In genomic region chr9:33140406-33141360, GRCh38 we compare ENCODE assay signal across 10 cellular contexts. TPM values are rescaled to one million over a fixed set of nuclear protein-coding genes. Genes with fewer than 3 reads are reported as not detected.
DNase-seq lines count a peak whose midpoint lies in the region; ATAC-seq lines count a peak whose summit lies in the region.
"Had no signal": no experiment of that assay in that cellular context is flagged by ENCODE, and none has a peak within 500 bp of the region (broad histone marks: within the 10 kb centered on the region; RNA-seq: fewer than 3 reads in every experiment).

No MANE protein-coding gene starts in this region.

- WGBS in aorta, 2 donors: 44 to 46% methylated on average over 9 of the region's 9 CpGs

- DNase-seq in stimulated activated CD4-positive, alpha-beta T cell treated with anti-CD3 and anti-CD28 coated beads, Interleukin-15, amount 100 ng/mL, for 24 hours: peak; percentile 34
- DNase-seq in stimulated activated CD4-positive, alpha-beta T cell treated with anti-CD3 and anti-CD28 coated beads, Interleukin-4, amount 100 ng/mL, for 1 hour: no peak
- DNase-seq in activated naive CD8-positive, alpha-beta T cell treated with anti-CD3 and anti-CD28 coated beads, Interleukin-2, amount 10 ng/mL, durations not matched to agents 7 days and 5 days: no peak
- DNase-seq in aorta (peak in 1 of 2 donors; percentile 38), NCI-H2227 treated with DMSO at 0.1 percent for 48 hours (lab: John Stamatoyannopoulos, UW) (no peak)
- DNase-seq: DMS79 treated with DMSO at 0.1 percent for 48 hours, NCI-H524 had no signal

- no peaks in the 10 kb centered on the region for H3K9me3 Mint-ChIP-seq in activated naive CD8-positive, alpha-beta T cell treated with anti-CD3 and anti-CD28 coated beads, Interleukin-2, amount 10 ng/mL, durations not matched to agents 7 days and 5 days

- peaks cover 3% of the 10 kb centered on the region for H3K36me3 Mint-ChIP-seq in activated naive CD8-positive, alpha-beta T cell treated with anti-CD3 and anti-CD28 coated beads, Interleukin-2, amount 10 ng/mL, durations not matched to agents 7 days and 5 days

- intact Hi-C loops in aorta (cut with DNase I): no loop called here

- no peaks in the 10 kb centered on the region for H3K27me3 Mint-ChIP-seq in activated naive CD8-positive, alpha-beta T cell treated with anti-CD3 and anti-CD28 coated beads, Interleukin-2, amount 10 ng/mL, durations not matched to agents 7 days and 5 days

- H3K27ac Mint-ChIP-seq in activated naive CD8-positive, alpha-beta T cell treated with anti-CD3 and anti-CD28 coated beads, Interleukin-2, amount 10 ng/mL, durations not matched to agents 7 days and 5 days: peak overlapping the region; percentile 7

- H3K4me1 Mint-ChIP-seq in activated naive CD8-positive, alpha-beta T cell treated with anti-CD3 and anti-CD28 coated beads, Interleukin-2, amount 10 ng/mL, durations not matched to agents 7 days and 5 days: peaks cover 53% of the 10 kb centered on the region

- H3K9me3 ChIP-seq in muscle layer of duodenum (ENCODE audit: control insufficient read depth in 1 of 2, low read length in 2 of 2): no peaks in the 10 kb centered on the region
- no peaks in the 10 kb centered on the region for H3K9me3 ChIP-seq in aorta (ENCODE audit: control insufficient read depth, low read length)

- H3K27ac ChIP-seq in muscle layer of duodenum (ENCODE audit: low read length) (peak overlapping the region; percentile 61), aorta (ENCODE audit: low read depth in 1 of 2, low read length in 2 of 2) (peak overlapping the region; percentile 43 to 79)

- H3K4me3 ChIP-seq in muscle layer of duodenum (ENCODE audit: low read depth in 1 of 2, low read length in 2 of 2) (no peak overlapping the region), aorta (ENCODE audit: low read length in 2 of 2) (no peak overlapping the region)

- no peak for ATAC-seq in activated naive CD8-positive, alpha-beta T cell treated with anti-CD3 and anti-CD28 coated beads, Interleukin-2, amount 10 ng/mL, durations not matched to agents 7 days and 5 days (ENCODE audit: low read depth)
- ATAC-seq in aorta (ENCODE audit: low FRiP score) (peak; percentile 27), HG03460 (IDR thresholded peaks at IDR 0.05; ENCODE audit: unreplicated experiment) (no peak), HG02588 (IDR thresholded peaks at IDR 0.05; ENCODE audit: unreplicated experiment) (no peak)

- POLR2A ChIA-PET in activated naive CD8-positive, alpha-beta T cell treated with anti-CD3 and anti-CD28 coated beads, Interleukin-2, amount 10 ng/mL, durations not matched to agents 7 days and 5 days (lab: Charles Lee): interaction anchor here (1.1 to 1.4 kb wide), 2 partner anchors 11 to 23 kb away, joined by 3 read pairs; no protein-coding TSS in a partner anchor

- H3K36me3 ChIP-seq in muscle layer of duodenum (ENCODE audit: control insufficient read depth in 1 of 2, insufficient read depth in 2 of 2, low read length in 2 of 2) (no peaks in the 10 kb centered on the region), aorta (ENCODE audit: control insufficient read depth in 1 of 2, insufficient read depth in 2 of 2, low read length in 1 of 2) (no peaks in the 10 kb centered on the region)

- no peak overlapping the region for H3K4me3 Mint-ChIP-seq in activated naive CD8-positive, alpha-beta T cell treated with anti-CD3 and anti-CD28 coated beads, Interleukin-2, amount 10 ng/mL, durations not matched to agents 7 days and 5 days

- H3K4me1 ChIP-seq in muscle layer of duodenum (ENCODE audit: control insufficient read depth in 1 of 2, insufficient read depth in 2 of 2, low read length in 2 of 2) (peaks cover 36 to 42% of the 10 kb centered on the region in 2 donors), aorta (ENCODE audit: control insufficient read depth in 1 of 2, insufficient read depth in 2 of 2, low read length in 2 of 2) (peaks cover 6 to 11% of the 10 kb centered on the region in 2 donors)

- H3K27me3 ChIP-seq in muscle layer of duodenum (ENCODE audit: low read depth, low read length) (no peaks in the 10 kb centered on the region), aorta (ENCODE audit: control insufficient read depth in 1 of 2, insufficient read depth in 2 of 2, low read length in 1 of 2) (no peaks in the 10 kb centered on the region)

RNA-seq across cellular contexts. Expression of gene B4GALT1, which starts 26.5 kb away (rescaled TPM):
- 10 to 100 TPM; 34.6 to 35.7 TPM for total RNA-seq in activated naive CD8-positive, alpha-beta T cell treated with anti-CD3 and anti-CD28 coated beads, Interleukin-2, amount 10 ng/mL, durations not matched to agents 7 days and 5 days
- 10 to 100 TPM; 74.5 to 95.6 TPM for total RNA-seq in aorta
- polyA plus RNA-seq in aorta: 10 to 100 TPM; 15.2 to 36.0 TPM
